Comparison of ENCODE assay signal across 8 cellular contexts in the genomic region with DNA sequence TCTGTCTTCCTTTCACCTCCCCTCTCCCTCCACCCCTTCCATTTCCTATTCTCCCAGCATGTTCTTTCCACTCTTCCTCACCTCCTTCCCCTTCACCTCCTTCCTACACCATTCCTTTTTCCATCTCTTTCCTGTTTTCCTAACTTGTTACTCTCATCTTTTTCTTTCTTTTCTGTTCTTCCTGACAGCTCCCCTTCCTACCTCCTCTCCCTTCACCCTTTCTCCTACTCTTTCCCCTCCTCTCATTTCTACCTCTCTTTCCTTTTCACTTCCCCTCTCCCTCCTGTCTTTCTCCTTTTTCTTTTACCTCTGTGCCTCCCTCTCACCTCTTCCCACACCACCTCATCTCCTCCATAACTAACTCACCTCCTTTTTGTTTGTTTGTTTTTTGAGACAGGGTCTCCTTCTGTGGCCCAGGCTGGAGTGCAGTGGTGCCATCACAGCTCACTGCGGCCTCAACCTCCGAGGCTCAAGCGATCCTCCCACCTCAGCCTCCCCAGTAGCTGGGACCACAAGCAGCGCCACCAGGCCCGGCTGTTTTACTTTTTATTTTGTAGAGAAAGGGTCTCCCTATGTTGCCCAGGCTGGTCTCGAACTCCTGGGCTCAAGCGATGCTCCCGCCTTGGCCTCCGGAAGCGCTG. TPM values are rescaled to one million over a fixed set of nuclear protein-coding genes. Genes with fewer than 3 reads are reported as not detected.
A peak's percentile ranks its signal among the peaks of the same experiment; 100 is the strongest.
DNase-seq lines count a peak whose midpoint lies in the region; ATAC-seq and TF ChIP-seq lines count a peak whose summit lies in the region.

No MANE protein-coding gene starts in this region.

- intact Hi-C loops in CD4-positive, alpha-beta T cell (cut with DNase I, micrococcal nuclease) = loop anchor here in 1 of 2 experiments (5.0 kb wide), 2 partner anchors 127 to 267 kb away; a partner anchor contains a TSS
- intact Hi-C loops in Panc1 (cut with micrococcal nuclease; ENCODE audit: unreplicated experiment) = no loop called here

- H3K4me3 ChIP-seq in Panc1 (ENCODE audit: low read depth in 2 of 2, low read length in 2 of 2) (peak overlapping the region; percentile 81 to 84), epithelial cell of esophagus (ENCODE audit: low read length) (peak overlapping the region; percentile 92)

- peak overlapping the region; percentile 93 for H3K4me3 Mint-ChIP-seq in CD4-positive, alpha-beta T cell
- peak overlapping the region; percentile 88 for H3K4me3 Mint-ChIP-seq in osteocyte (ENCODE audit: unreplicated experiment)

- DNase-seq in CD4-positive, alpha-beta T cell = no peak
- DNase-seq in Panc1 (ENCODE audit: low read depth, low spot score) (no peak), epithelial cell of esophagus (ENCODE audit: low read depth) (no peak), osteocyte (ENCODE audit: extremely low spot score, unreplicated experiment) (no peak), HT-29 (ENCODE audit: low spot score) (no peak), HK-2 (ENCODE audit: unreplicated experiment) (no peak), cerebellum (ENCODE audit: low spot score) (no peak)

- TF ChIP-seq CTCF in CD4-positive, alpha-beta T cell (IDR thresholded peaks at IDR 0.05) = no peak
- no peak for TF ChIP-seq CTCF in Panc1 (IDR thresholded peaks at IDR 0.05)
- TF ChIP-seq CTCF in epithelial cell of esophagus (IDR thresholded peaks at IDR 0.05; ENCODE audit: insufficient read depth, low read depth, low read length, missing control alignments) = no peak
- no peak for TF ChIP-seq CTCF in osteocyte (IDR thresholded peaks at IDR 0.05)

- H3K9me3 Mint-ChIP-seq in CD4-positive, alpha-beta T cell = no peaks in the 10 kb centered on the region
- H3K9me3 Mint-ChIP-seq in osteocyte (ENCODE audit: unreplicated experiment) = no peaks in the 10 kb centered on the region

- H3K36me3 Mint-ChIP-seq in CD4-positive, alpha-beta T cell (ENCODE audit: low read depth) = peaks cover 5% of the 10 kb centered on the region
- H3K36me3 Mint-ChIP-seq in osteocyte (ENCODE audit: unreplicated experiment) = no peaks in the 10 kb centered on the region

- peak overlapping the region; percentile 87 for H3K27ac Mint-ChIP-seq in CD4-positive, alpha-beta T cell
- H3K27ac Mint-ChIP-seq in osteocyte (ENCODE audit: unreplicated experiment) = peak overlapping the region; percentile 92

- POLR2A ChIA-PET in CD4-positive, alpha-beta T cell (lab: Charles Lee) = interaction anchor here (0.8 kb wide), 1 partner anchor 1563 kb away, joined by 5 read pairs; no protein-coding TSS in a partner anchor
- POLR2A ChIA-PET in Panc1 (lab: Charles Lee) = no interaction called here

- H3K4me1 ChIP-seq in Panc1 (ENCODE audit: control insufficient read depth, insufficient read depth, low read length) = peaks cover 27% of the 10 kb centered on the region

- BruUV-seq in Panc1 (replicated peaks; lab: Mats Ljungman, UMichigan) = no TSS peak

- peaks cover 50% of the 10 kb centered on the region for H3K4me1 Mint-ChIP-seq in CD4-positive, alpha-beta T cell (ENCODE audit: low read depth)
- H3K4me1 Mint-ChIP-seq in osteocyte (ENCODE audit: unreplicated experiment) = peaks cover 28% of the 10 kb centered on the region

- in situ Hi-C loops in Panc1 (cut with HindIII; ENCODE audit: low pct_unique_long_range_greater_than_20kb, low sequenced_read_pairs) = no loop called here

- H3K9me3 ChIP-seq in CD4-positive, alpha-beta T cell (ENCODE audit: control insufficient read depth, low read length) = no peaks in the 10 kb centered on the region
- H3K9me3 ChIP-seq in Panc1 (ENCODE audit: control insufficient read depth, insufficient read depth, low read depth, low read length) = no peaks in the 10 kb centered on the region

- CTCF ChIA-PET in CD4-positive, alpha-beta T cell (lab: Charles Lee) = interaction anchor here (2.5 kb wide), 1 partner anchor 264 kb away, joined by 9 read pairs; no protein-coding TSS in a partner anchor
- CTCF ChIA-PET in Panc1 (lab: Charles Lee) = no interaction called here

- H3K27me3 Mint-ChIP-seq in CD4-positive, alpha-beta T cell = no peaks in the 10 kb centered on the region
- peaks cover 12% of the 10 kb centered on the region for H3K27me3 Mint-ChIP-seq in osteocyte (ENCODE audit: unreplicated experiment)

- H3K27ac ChIP-seq in CD4-positive, alpha-beta T cell (ENCODE audit: low read depth, low read length) = peak overlapping the region; percentile 83
- peak overlapping the region; percentile 91 for H3K27ac ChIP-seq in Panc1 (ENCODE audit: low read length)

- peaks cover 3% of the 10 kb centered on the region; the same call in 1 of the 2 replicates for H3K36me3 ChIP-seq in Panc1 (ENCODE audit: control insufficient read depth, insufficient read depth, low read length)

- no peak for ATAC-seq in CD4-positive, alpha-beta T cell (ENCODE audit: poor library complexity)
- ATAC-seq in Panc1 (no peak), GM18907 (IDR thresholded peaks at IDR 0.05; ENCODE audit: unreplicated experiment) (no peak)

- no peaks in the 10 kb centered on the region for H3K27me3 ChIP-seq in CD4-positive, alpha-beta T cell (ENCODE audit: control insufficient read depth, insufficient read depth, low read length)
- H3K27me3 ChIP-seq in Panc1 (ENCODE audit: control insufficient read depth, insufficient read depth, low read length) = no peaks in the 10 kb centered on the region

RNA-seq across cellular contexts. Expression of a gene that starts 0.9 kb away (rescaled TPM):
- 10 to 100 TPM; 23.0 to 23.4 TPM for total RNA-seq in CD4-positive, alpha-beta T cell
- 36.6 TPM for total RNA-seq in Panc1 (2021; ENCODE audit: unreplicated experiment)
- polyA plus RNA-seq in Panc1 (2012; ENCODE audit: insufficient read length) = 17.6 TPM
- total RNA-seq in osteocyte = 32.5 and 35.8 TPM in 2 replicates
- total RNA-seq in HT-29 (2014; rRNA removed; shearing (Covaris generic)) = 31.3 and 31.8 TPM in 2 replicates
- 27.9 TPM for total RNA-seq in cerebellum
